In genomic region chr10:16799621-16800020, GRCh38 we compare ENCODE assay signal across 16 cellular contexts. TPM values are rescaled to one million over a fixed set of nuclear protein-coding genes. Genes with fewer than 3 reads are reported as not detected.
DNase-seq lines count a peak whose midpoint lies in the region; ATAC-seq, FAIRE-seq and TF ChIP-seq lines count a peak whose summit lies in the region.
"Had no signal": no experiment of that assay in that cellular context is flagged by ENCODE, and none has a peak within 500 bp of the region (broad histone marks: within the 10 kb centered on the region; RNA-seq: fewer than 3 reads in every experiment).

No MANE protein-coding gene starts in this region.

- FAIRE-seq in GM12891 (lab: Jason Lieb, UNC) (peak; percentile 65), GM19239 (lab: Jason Lieb, UNC) (peak; percentile 47)
- FAIRE-seq: endometrium, kidney had no signal

- no peaks in the 10 kb centered on the region for H3K9me3 ChIP-seq in T-helper 17 cell (ENCODE audit: control insufficient read depth, low read length, poor library complexity, severe bottlenecking)
- H3K9me3 ChIP-seq: SK-N-SH had no signal

- TF ChIP-seq POLR2A in GM12891 (IDR thresholded peaks at IDR 0.05; ENCODE audit: low read depth, low read length) (no peak), erythroblast (IDR thresholded peaks at IDR 0.05; ENCODE audit: low read length) (no peak)

- no peaks in the 10 kb centered on the region for H3K27me3 Mint-ChIP-seq in T-helper 17 cell
- H3K27me3 Mint-ChIP-seq: CD8-positive, alpha-beta memory T cell had no signal

- no peak for DNase-seq in GM12891 (ENCODE audit: insufficient read length, low spot score)
- no peak for DNase-seq in GM19239 (ENCODE audit: insufficient read length, low spot score)
- no peak for DNase-seq in T-helper 17 cell
- DNase-seq in T1000 (lab: John Stamatoyannopoulos, UW): no peak
- no peak for DNase-seq in activated CD8-positive, alpha-beta memory T cell treated with anti-CD3 and anti-CD28 coated beads for 24 hours
- no peak for DNase-seq in NCI-H510A treated with DMSO at 0.1 percent for 48 hours (lab: John Stamatoyannopoulos, UW)
- DNase-seq in erythroblast (lab: John Stamatoyannopoulos, UW): no peak
- DNase-seq: activated gamma-delta T cell; CD8-positive, alpha-beta memory T cell; kidney; NCI-H187 treated with DMSO at 0.1 percent for 48 hours; SK-N-SH; stimulated activated naive CD4-positive, alpha-beta T cell had no signal

- peaks cover 11% of the 10 kb centered on the region for H3K36me3 Mint-ChIP-seq in T-helper 17 cell (ENCODE audit: low read depth)

- ATAC-seq in HG02840 (IDR thresholded peaks at IDR 0.05; ENCODE audit: low FRiP score, unreplicated experiment) (peak; percentile 71), T-helper 17 cell (no peak)
- ATAC-seq: HCT116 had no signal

- H3K4me1 Mint-ChIP-seq in T-helper 17 cell: peaks cover 44% of the 10 kb centered on the region

- H3K4me3 Mint-ChIP-seq in T-helper 17 cell: no peak overlapping the region
- H3K4me3 Mint-ChIP-seq: CD8-positive, alpha-beta memory T cell had no signal

- peak overlapping the region; percentile 62 for H3K27ac Mint-ChIP-seq in T-helper 17 cell

TF ChIP-seq in GM12891, 5 proteins besides CTCF, POLR2A, EP300 and RAD21:
- TF ChIP-seq PAX5 (IDR thresholded peaks at IDR 0.05; ENCODE audit: insufficient read depth, low read length, severe bottlenecking) (no peak), POLR2AphosphoS5 (IDR thresholded peaks at IDR 0.05; ENCODE audit: low read depth, low read length) (no peak), SPI1 (IDR thresholded peaks at IDR 0.05; ENCODE audit: low read depth, low read length) (0 out of 2 replicates have a peak, but pooled peaks have one; percentile 19), POU2F2 (IDR thresholded peaks at IDR 0.05; ENCODE audit: low read depth, low read length) (no peak), TAF1 (IDR thresholded peaks at IDR 0.05; ENCODE audit: low read depth, low read length) (0 out of 2 replicates have a peak, but pooled peaks have one; percentile 9)
TF ChIP-seq in GM12891: peak in this region for 2.

RNA-seq across cellular contexts. Expression of gene RSU1, which starts 17.6 kb away (rescaled TPM):
- polyA plus RNA-seq in GM12891 (2012; ENCODE audit: low read depth, missing spikeins): 29.0 TPM
- 10 to 100 TPM; 60.1 to 72.5 TPM for total RNA-seq in T-helper 17 cell
